ENCODE assay signal across 18 cellular contexts in genomic region chr7:151793991-151794507, GRCh38.
DNase-seq lines count a peak whose midpoint lies in the region; ATAC-seq, FAIRE-seq and TF ChIP-seq lines count a peak whose summit lies in the region.
"Had no signal": no experiment of that assay in that cellular context is flagged by ENCODE, and none has a peak within 500 bp of the region (broad histone marks: within the 10 kb centered on the region; RNA-seq: fewer than 3 reads in every experiment).

No MANE protein-coding gene starts in this region.

- H3K4me1 ChIP-seq in right atrium auricular region (peaks cover 0 to 23% of the 10 kb centered on the region in 2 donors), H1 (replicated peaks in 1 of 4; ENCODE audit: control insufficient read depth in 3 of 4, insufficient read depth in 4 of 4, low read length in 3 of 4) (peaks cover 0 to 10% (median 6%) of the 10 kb centered on the region in 4 experiments; a peak in 3 of 7 replicates), thyroid gland (peaks cover 10 to 26% of the 10 kb centered on the region in 2 donors)

- peaks cover 28% of the 10 kb centered on the region for H3K4me1 Mint-ChIP-seq in neural crest cell
- H3K4me1 Mint-ChIP-seq: mesothelial cell of epicardium had no signal

- H3K79me1 ChIP-seq in H1 (ENCODE audit: low read depth, low read length): no peaks in the 10 kb centered on the region

- H3K18ac ChIP-seq in H1 (ENCODE audit: extremely low read depth, low read length): peak overlapping the region; percentile 19; the same call in 1 of the 2 replicates

- H3K4ac ChIP-seq in H1 (replicated peaks; ENCODE audit: insufficient read length, low read depth, low read length): peak overlapping the region; percentile 41

- no peak for TF ChIP-seq EP300 in H1 (IDR thresholded peaks at IDR 0.05; ENCODE audit: borderline replicate concordance in 1 of 2, low read depth in 2 of 2, low read length in 2 of 2)

- no peak overlapping the region for H3K9ac ChIP-seq in H1 (replicated peaks in 1 of 4; ENCODE audit: extremely low read depth in 1 of 4, low read depth in 3 of 4, low read length in 3 of 4)

- no peaks in the 10 kb centered on the region for H3K79me2 ChIP-seq in H1 (ENCODE audit: control insufficient read depth in 1 of 2, insufficient read depth in 2 of 2, low read length in 2 of 2)

- H2BK120ac ChIP-seq in H1 (replicated peaks; ENCODE audit: low read depth, low read length): no peak overlapping the region

- H3K36me3 Mint-ChIP-seq in neural crest cell (ENCODE audit: low read depth): no peaks in the 10 kb centered on the region
- H3K36me3 Mint-ChIP-seq: mesothelial cell of epicardium had no signal

- H2BK12ac ChIP-seq in H1 (ENCODE audit: low read depth, low read length): no peak overlapping the region

- no peak overlapping the region for H4K91ac ChIP-seq in H1 (replicated peaks; ENCODE audit: insufficient read length, low read length)

- H3K9me3 Mint-ChIP-seq in neural crest cell: no peaks in the 10 kb centered on the region
- H3K9me3 Mint-ChIP-seq: CD4-positive, alpha-beta memory T cell; mesothelial cell of epicardium had no signal

- intact Hi-C loops in Right ventricle myocardium superior (cut with DNase I) (no loop called here), thyroid gland (cut with DNase I) (no loop called here)

- H3K23me2 ChIP-seq in H1 (ENCODE audit: low read depth, low read length): no peaks in the 10 kb centered on the region

- H2AK5ac ChIP-seq in H1 (ENCODE audit: low read depth, low read length): no peak overlapping the region

- no peak overlapping the region for H4K8ac ChIP-seq in H1 (ENCODE audit: extremely low read depth, insufficient read depth, low read length)

- H3K14ac ChIP-seq in H1 (ENCODE audit: insufficient read length): no peak overlapping the region

- no peak for TF ChIP-seq POLR2A in H1 (IDR thresholded peaks at IDR 0.05; ENCODE audit: control extremely low read depth in 1 of 2, low read depth in 2 of 2, low read length in 2 of 2)
- no peak for TF ChIP-seq POLR2A in thyroid gland (IDR thresholded peaks at IDR 0.05)

- POLR2A ChIA-PET in H1 (lab: Charles Lee; ENCODE audit: partially characterized antibody): no interaction called here

- DNase-seq in Right ventricle myocardium superior (peak; percentile 49), right atrium auricular region (ENCODE audit: low spot score) (no peak), H1 (ENCODE audit: low read depth in 1 of 2, low spot score in 2 of 2) (no peak), neural crest cell (ENCODE audit: low read depth, low spot score) (no peak), thyroid gland (no peak), SIG-M5 treated with dmso at 0.1 percent for 504 hours (lab: John Stamatoyannopoulos, UW; ENCODE audit: unreplicated experiment) (no peak), SW 1271 (lab: John Stamatoyannopoulos, UW) (no peak), SIG-M5 (lab: John Stamatoyannopoulos, UW) (no peak)
- DNase-seq: activated CD8-positive, alpha-beta memory T cell treated with anti-CD3 and anti-CD28 coated beads for 24 hours; activated gamma-delta T cell; CD4-positive, alpha-beta memory T cell; MM.1S; NCI-H2029; nucleus accumbens had no signal

- H2BK5ac ChIP-seq in H1 (ENCODE audit: low read depth, low read length): no peak overlapping the region; the same call in 1 of the 2 replicates

- no peak for FAIRE-seq in H1 (lab: Jason Lieb, UNC)
- FAIRE-seq: colon had no signal

- no peaks in the 10 kb centered on the region for H4K20me1 ChIP-seq in H1 (replicated peaks in 1 of 2; ENCODE audit: control insufficient read depth in 1 of 2, insufficient read depth in 2 of 2, low read length in 2 of 2)

- H3K36me3 ChIP-seq in right atrium auricular region (no peaks in the 10 kb centered on the region), H1 (ENCODE audit: control insufficient read depth in 2 of 4, insufficient read depth in 4 of 4, low read length in 3 of 4) (no peaks in the 10 kb centered on the region), thyroid gland (no peaks in the 10 kb centered on the region)

- no peak overlapping the region for H4K5ac ChIP-seq in H1 (ENCODE audit: insufficient read length, low read depth, low read length)

- no peak overlapping the region for H3K4me3 ChIP-seq in right atrium auricular region
- no peak overlapping the region for H3K4me3 ChIP-seq in H1 (ENCODE audit: extremely low read depth in 1 of 4, insufficient read depth in 2 of 4, low read depth in 3 of 4, low read length in 4 of 4)
- no peak overlapping the region for H3K4me3 ChIP-seq in thyroid gland (replicated peaks in 1 of 3)
- H3K4me3 ChIP-seq: SK-N-MC had no signal

- no peak overlapping the region for H2BK20ac ChIP-seq in H1 (ENCODE audit: low read length)

- no peak overlapping the region; the same call in 1 of the 2 replicates for H2BK15ac ChIP-seq in H1 (ENCODE audit: low read length)

- H3K27ac Mint-ChIP-seq in neural crest cell (ENCODE audit: unreplicated experiment): peak overlapping the region; percentile 84
- H3K27ac Mint-ChIP-seq: mesothelial cell of epicardium had no signal

- WGBS in H1 (ENCODE audit: extremely low coverage in 1 of 2, insufficient coverage in 1 of 2, insufficient read length in 1 of 2, insufficient replicate concordance in 2 of 2, low coverage in 1 of 2, low lambda C conversion rate in 2 of 2, missing lambda C conversion rate in 1 of 2), 2 experiments: 86% methylated on average over 18 of the region's 18 CpGs; no CpG with 5 or more reads in 1 of the 2 experiments
- WGBS in thyroid gland, 2 donors: 91 to 95% methylated on average over 17 to 18 of the region's 18 CpGs

- CTCF ChIA-PET in H1 (lab: Charles Lee; ENCODE audit: partially characterized antibody): interaction anchor here (0.9 to 7.8 kb wide), 7 partner anchors 9 to 137 kb away, joined by 3 to 57 read pairs (median 3); no protein-coding TSS in a partner anchor

- H3K27ac ChIP-seq in right atrium auricular region: peak overlapping the region in 1 of 2 donors; percentile 40
- no peak overlapping the region for H3K27ac ChIP-seq in H1 (ENCODE audit: low read depth, low read length)
- peak overlapping the region in 2 of 3 donors; percentile 39 to 51 for H3K27ac ChIP-seq in thyroid gland
- H3K27ac ChIP-seq: epithelial cell of prostate, SK-N-MC had no signal

- H3K56ac ChIP-seq in H1 (replicated peaks; ENCODE audit: insufficient read length, low read depth, low read length): no peak overlapping the region

- no peak overlapping the region for H3K23ac ChIP-seq in H1 (ENCODE audit: insufficient read length)

- peak; percentile 6 for ATAC-seq in Right ventricle myocardium superior (ENCODE audit: poor library complexity)

- TF ChIP-seq CTCF in right atrium auricular region (IDR thresholded peaks at IDR 0.05): no peak
- no peak for TF ChIP-seq CTCF in H1 (IDR thresholded peaks at IDR 0.05; ENCODE audit: control extremely low read depth in 1 of 3, insufficient read depth in 1 of 3, low read depth in 1 of 3, low read length in 3 of 3)
- TF ChIP-seq CTCF in neural crest cell (conservative IDR thresholded peaks at IDR 0.05): no peak
- TF ChIP-seq CTCF in thyroid gland (IDR thresholded peaks at IDR 0.05): no peak

- no peak for TF ChIP-seq RAD21 in H1 (IDR thresholded peaks at IDR 0.05 in 1 of 2, conservative IDR thresholded peaks at IDR 0.05 in 1 of 2; ENCODE audit: low read depth in 2 of 2, low read length in 2 of 2)

- H3K9me3 ChIP-seq in right atrium auricular region: no peaks in the 10 kb centered on the region
- H3K9me3 ChIP-seq in H1 (ENCODE audit: insufficient read depth in 2 of 2, low read depth in 1 of 2, low read length in 1 of 2): no peaks in the 10 kb centered on the region
- H3K9me3 ChIP-seq in thyroid gland: no peaks in the 10 kb centered on the region

- no peak overlapping the region for H3K4me2 ChIP-seq in H1 (ENCODE audit: insufficient read depth in 1 of 2, low read depth in 2 of 2, low read length in 2 of 2)

- H3K27me3 ChIP-seq in right atrium auricular region (no peaks in the 10 kb centered on the region), H1 (replicated peaks in 1 of 4; ENCODE audit: control insufficient read depth in 3 of 4, extremely low read depth in 1 of 4, insufficient read depth in 3 of 4, low read length in 3 of 4) (no peaks in the 10 kb centered on the region), thyroid gland (no peaks in the 10 kb centered on the region)

- no peaks in the 10 kb centered on the region for H3K27me3 Mint-ChIP-seq in neural crest cell (ENCODE audit: low read depth)
- H3K27me3 Mint-ChIP-seq: CD4-positive, alpha-beta memory T cell had no signal

- H3K4me3 Mint-ChIP-seq in neural crest cell: no peak overlapping the region
- H3K4me3 Mint-ChIP-seq: CD4-positive, alpha-beta memory T cell; mesothelial cell of epicardium had no signal

- no peak overlapping the region for H2AFZ ChIP-seq in H1 (ENCODE audit: low read length)

TF ChIP-seq in H1, 55 proteins besides CTCF, POLR2A, EP300 and RAD21 (continues in another document):
- no peak for TF ChIP-seq EZH2 (IDR thresholded peaks at IDR 0.05; ENCODE audit: low read depth, low read length, severe bottlenecking)
- TF ChIP-seq TAF1 (IDR thresholded peaks at IDR 0.05; ENCODE audit: low read depth, low read length): no peak
- TF ChIP-seq NANOG (IDR thresholded peaks at IDR 0.05; ENCODE audit: insufficient read depth, low read depth, low read length, poor library complexity, severe bottlenecking): no peak
